ENCODE assay signal across 26 cellular contexts in genomic region chr3:189833266-189833665, GRCh38.
DNase-seq lines count a peak whose midpoint lies in the region; FAIRE-seq and TF ChIP-seq lines count a peak whose summit lies in the region.
"Had no signal": no experiment of that assay in that cellular context is flagged by ENCODE, and none has a peak within 500 bp of the region (broad histone marks: within the 10 kb centered on the region; RNA-seq: fewer than 3 reads in every experiment).

No MANE protein-coding gene starts in this region.

- no peak overlapping the region for H3K4me2 ChIP-seq in PC-9
- H3K4me2 ChIP-seq: BLaER1, SK-N-SH had no signal

- no peaks in the 10 kb centered on the region for H4K20me1 ChIP-seq in PC-9 (ENCODE audit: insufficient read depth)
- H4K20me1 ChIP-seq: BLaER1 had no signal

- no peak overlapping the region for H3K4me3 Mint-ChIP-seq in mesothelial cell of epicardium
- no peak overlapping the region for H3K4me3 Mint-ChIP-seq in osteocyte (ENCODE audit: unreplicated experiment)
- H3K4me3 Mint-ChIP-seq: CD4-positive, alpha-beta T cell; H9 had no signal

- no peaks in the 10 kb centered on the region for H3K4me1 ChIP-seq in PC-9 (replicated peaks; ENCODE audit: insufficient read depth)
- H3K4me1 ChIP-seq: BLaER1, Peyer's patch had no signal

- H3K4me3 ChIP-seq in PC-9 (no peak overlapping the region), bronchial epithelial cell (ENCODE audit: low read depth, low read length) (no peak overlapping the region)
- H3K4me3 ChIP-seq: BLaER1, GM23248, Peyer's patch had no signal

- H3K27me3 ChIP-seq in PC-9 (ENCODE audit: insufficient read depth, low read depth) (no peaks in the 10 kb centered on the region), bronchial epithelial cell (ENCODE audit: control insufficient read depth, insufficient read depth, low read length) (no peaks in the 10 kb centered on the region)
- H3K27me3 ChIP-seq: BLaER1, Peyer's patch had no signal

- CTCF ChIA-PET in PC-9 (lab: Charles Lee): no interaction called here

- H3K9me3 ChIP-seq in PC-9 (ENCODE audit: insufficient read depth, low read depth): peaks cover 7% of the 10 kb centered on the region
- H3K9me3 ChIP-seq: BLaER1, Peyer's patch, SK-N-SH had no signal

- H3K36me3 Mint-ChIP-seq in mesothelial cell of epicardium (peaks cover 1% of the 10 kb centered on the region), osteocyte (ENCODE audit: unreplicated experiment) (no peaks in the 10 kb centered on the region)

- H3K36me3 ChIP-seq in PC-9 (ENCODE audit: low read depth) (no peaks in the 10 kb centered on the region; the same call in 1 of the 2 replicates), bronchial epithelial cell (ENCODE audit: control insufficient read depth, insufficient read depth, low read length) (no peaks in the 10 kb centered on the region)
- H3K36me3 ChIP-seq: BLaER1, Peyer's patch had no signal

- intact Hi-C loops in PC-9 (cut with micrococcal nuclease; ENCODE audit: unreplicated experiment): no loop called here

- TF ChIP-seq CTCF in PC-9 (conservative IDR thresholded peaks at IDR 0.05) (no peak), bronchial epithelial cell (IDR thresholded peaks at IDR 0.05; ENCODE audit: insufficient read depth, low read length, severe bottlenecking) (no peak), mesothelial cell of epicardium (IDR thresholded peaks at IDR 0.05; ENCODE audit: unreplicated experiment) (no peak), osteocyte (IDR thresholded peaks at IDR 0.05) (no peak)

- H3K27me3 Mint-ChIP-seq in mesothelial cell of epicardium (ENCODE audit: low read depth) (no peaks in the 10 kb centered on the region), osteocyte (ENCODE audit: unreplicated experiment) (peaks cover 2% of the 10 kb centered on the region)
- H3K27me3 Mint-ChIP-seq: CD4-positive, alpha-beta T cell had no signal

- BruUV-seq in PC-9 (replicated peaks; lab: Mats Ljungman, UMichigan): no TSS peak

- H3K9me3 Mint-ChIP-seq in mesothelial cell of epicardium (no peaks in the 10 kb centered on the region), osteocyte (ENCODE audit: unreplicated experiment) (no peaks in the 10 kb centered on the region)
- H3K9me3 Mint-ChIP-seq: CD4-positive, alpha-beta T cell; H9 had no signal

- 0 out of 2 replicates have a peak overlapping the region, but pooled peaks have one; percentile 17 for H2AFZ ChIP-seq in PC-9
- H2AFZ ChIP-seq: GM23248 had no signal

- H3F3A ChIP-seq in PC-9 (ENCODE audit: insufficient read depth, low read depth): no peaks in the 10 kb centered on the region

- H3K27ac Mint-ChIP-seq in mesothelial cell of epicardium (peak overlapping the region; percentile 96), osteocyte (ENCODE audit: unreplicated experiment) (no peak overlapping the region)
- H3K27ac Mint-ChIP-seq: CD4-positive, alpha-beta T cell; H9 had no signal

- H3K27ac ChIP-seq in PC-9: no peak overlapping the region
- H3K27ac ChIP-seq: BLaER1, GM23248, Peyer's patch had no signal

- DNase-seq in NCI-H2171 (lab: John Stamatoyannopoulos, UW): peak; percentile 29
- peak in 1 of 2 experiments; percentile 16 for DNase-seq in PC-9
- peak; percentile 64 for DNase-seq in bronchial epithelial cell (ENCODE audit: low read depth)
- DNase-seq in mesothelial cell of epicardium (ENCODE audit: low spot score in 2 of 2, unreplicated experiment in 2 of 2): no peak
- no peak for DNase-seq in NCI-H1417 (lab: John Stamatoyannopoulos, UW)
- DNase-seq in osteocyte (ENCODE audit: extremely low spot score, unreplicated experiment): no peak
- no peak for DNase-seq in NCI-H1048 (lab: John Stamatoyannopoulos, UW)
- no peak for DNase-seq in effector CD8-positive, alpha-beta T cell (lab: John Stamatoyannopoulos, UW)
- DNase-seq: CD4-positive, alpha-beta T cell; GM23248; H9; KBM-7; MM.1S; NCI-H1436 treated with DMSO at 0.1 percent for 48 hours; NCI-H187 treated with DMSO at 0.1 percent for 48 hours; NCI-H446 treated with DMSO at 0.1 percent for 48 hours; NCI-H526; Peyer's patch; SIG-M5; SK-N-SH; SW 1271 had no signal

- H3K4me1 Mint-ChIP-seq in mesothelial cell of epicardium (peaks cover 54% of the 10 kb centered on the region), osteocyte (ENCODE audit: unreplicated experiment) (no peaks in the 10 kb centered on the region)
- H3K4me1 Mint-ChIP-seq: H9 had no signal

- H3K79me2 ChIP-seq in PC-9 (ENCODE audit: low read depth): no peaks in the 10 kb centered on the region

- no peak for FAIRE-seq in bronchial epithelial cell (lab: Jason Lieb, UNC)
- FAIRE-seq: A204.1, D721Med, GM18507, HTR-8/SVneo had no signal

- H3K9me2 ChIP-seq in PC-9 (ENCODE audit: insufficient read depth): no peaks in the 10 kb centered on the region
- H3K9me2 ChIP-seq: SK-N-SH had no signal

- POLR2A ChIA-PET in PC-9 (lab: Charles Lee; ENCODE audit: unreplicated experiment): no interaction called here

Comparison
In these comparisons a context has a peak if more than half of its experiments do, and no peak if none do; other contexts are left out.
1. DNase-seq: peak in NCI-H2171 (single experiment) and bronchial epithelial cell (single experiment); none in mesothelial cell of epicardium (0 of 2), NCI-H1417 (0 of 3), osteocyte (single experiment), NCI-H1048 (single experiment) and effector CD8-positive, alpha-beta T cell (single experiment).